In genomic region chr1:202488178-202488649, GRCh38 we compare ENCODE assay signal across 8 cellular contexts.
A peak's percentile ranks its signal among the peaks of the same experiment; 100 is the strongest.
DNase-seq lines count a peak whose midpoint lies in the region; ATAC-seq and TF ChIP-seq lines count a peak whose summit lies in the region.
"Not testable (repeated sequence)": the region's sequence is repeated elsewhere in the genome, so short reads cannot be mapped to it uniquely, and the experiment has no call there.

No MANE protein-coding gene starts in this region.

- peak; percentile 83 for ATAC-seq in GM18861 (IDR thresholded peaks at IDR 0.05; ENCODE audit: unreplicated experiment)
- ATAC-seq in GM21360 (IDR thresholded peaks at IDR 0.05; ENCODE audit: unreplicated experiment), result peak; percentile 60
- ATAC-seq in HG02840 (IDR thresholded peaks at IDR 0.05; ENCODE audit: low FRiP score, unreplicated experiment), result peak; percentile 67
- ATAC-seq in HG03432 (IDR thresholded peaks at IDR 0.05; ENCODE audit: unreplicated experiment), result peak; percentile 82
- peak; percentile 74 for ATAC-seq in activated CD8-positive, alpha-beta memory T cell treated with anti-CD3 and anti-CD28 coated beads, Interleukin-2, amount 10 ng/mL, durations not matched to agents 7 days and 5 days

- peaks cover 41% of the 10 kb centered on the region for H3K36me3 Mint-ChIP-seq in activated CD8-positive, alpha-beta memory T cell treated with anti-CD3 and anti-CD28 coated beads, Interleukin-2, amount 10 ng/mL, durations not matched to agents 7 days and 5 days

- CTCF ChIA-PET in activated CD8-positive, alpha-beta memory T cell treated with anti-CD3 and anti-CD28 coated beads, Interleukin-2, amount 10 ng/mL, durations not matched to agents 7 days and 5 days (lab: Charles Lee), result not testable (repeated sequence)

- peaks cover 0 to 97% (median 0%) of the 10 kb centered on the region in 11 experiments; a peak in 8 of 22 replicates for H4K20me1 ChIP-seq in BLaER1 treated with 17β-estradiol and CSF1 and Interleukin-3, amounts not matched to agents 10 nM and 100 nM

- H3K9me3 ChIP-seq in BLaER1 treated with 17β-estradiol and CSF1 and Interleukin-3, amounts not matched to agents 10 nM and 100 nM (replicated peaks in 1 of 11), result peaks cover 8 to 14% (median 10%) of the 10 kb centered on the region in 11 experiments; a peak in 21 of 22 replicates

- DNase-seq in NOMO-1 treated with DMSO at 0.1 percent for 48 hours (lab: John Stamatoyannopoulos, UW; ENCODE audit: unreplicated experiment), result peak; percentile 86
- DNase-seq in activated CD8-positive, alpha-beta memory T cell treated with anti-CD3 and anti-CD28 coated beads, Interleukin-2, amount 10 ng/mL, durations not matched to agents 7 days and 5 days, result not testable (repeated sequence)
- peak; percentile 43 for DNase-seq in fibroblast of the aortic adventitia (ENCODE audit: low read depth)

- peaks cover 0 to 97% (median 0%) of the 10 kb centered on the region in 11 experiments; a peak in 9 of 22 replicates for H3K27me3 ChIP-seq in BLaER1 treated with 17β-estradiol and CSF1 and Interleukin-3, amounts not matched to agents 10 nM and 100 nM

- H3K27me3 Mint-ChIP-seq in activated CD8-positive, alpha-beta memory T cell treated with anti-CD3 and anti-CD28 coated beads, Interleukin-2, amount 10 ng/mL, durations not matched to agents 7 days and 5 days, result peaks cover 17% of the 10 kb centered on the region

- not testable (repeated sequence) for H3K4me3 ChIP-seq in BLaER1 treated with 17β-estradiol and CSF1 and Interleukin-3, amounts not matched to agents 10 nM and 100 nM; fibroblast of the aortic adventitia (ENCODE audit: low read depth, low read length)

- H3K27ac ChIP-seq in BLaER1 treated with 17β-estradiol and CSF1 and Interleukin-3, amounts not matched to agents 10 nM and 100 nM, result peak overlapping the region in 4 of 11 experiments; percentile 6 to 57 (median 32); a peak in 4 of 22 replicates

- not testable (repeated sequence) for TF ChIP-seq CTCF in fibroblast of the aortic adventitia (IDR thresholded peaks at IDR 0.05; ENCODE audit: insufficient read depth, low read length)

- peak overlapping the region; percentile 7 for H3K4me3 Mint-ChIP-seq in activated CD8-positive, alpha-beta memory T cell treated with anti-CD3 and anti-CD28 coated beads, Interleukin-2, amount 10 ng/mL, durations not matched to agents 7 days and 5 days

- peaks cover 29 to 55% (median 44%) of the 10 kb centered on the region in 10 experiments for H3K4me1 ChIP-seq in BLaER1 treated with 17β-estradiol and CSF1 and Interleukin-3, amounts not matched to agents 10 nM and 100 nM

- H3K4me1 Mint-ChIP-seq in activated CD8-positive, alpha-beta memory T cell treated with anti-CD3 and anti-CD28 coated beads, Interleukin-2, amount 10 ng/mL, durations not matched to agents 7 days and 5 days, result peaks cover 37% of the 10 kb centered on the region

- peaks cover 0 to 26% (median 10%) of the 10 kb centered on the region in 11 experiments; a peak in 12 of 22 replicates for H3K36me3 ChIP-seq in BLaER1 treated with 17β-estradiol and CSF1 and Interleukin-3, amounts not matched to agents 10 nM and 100 nM

- H3K9me3 Mint-ChIP-seq in activated CD8-positive, alpha-beta memory T cell treated with anti-CD3 and anti-CD28 coated beads, Interleukin-2, amount 10 ng/mL, durations not matched to agents 7 days and 5 days (ENCODE audit: low read depth), result not testable (repeated sequence)

- peak overlapping the region; percentile 5 to 75 (median 70); a peak in 19 of 22 replicates for H3K4me2 ChIP-seq in BLaER1 treated with 17β-estradiol and CSF1 and Interleukin-3, amounts not matched to agents 10 nM and 100 nM

- peak overlapping the region; percentile 60 for H3K27ac Mint-ChIP-seq in activated CD8-positive, alpha-beta memory T cell treated with anti-CD3 and anti-CD28 coated beads, Interleukin-2, amount 10 ng/mL, durations not matched to agents 7 days and 5 days

- H3K9ac ChIP-seq in BLaER1 treated with 17β-estradiol and CSF1 and Interleukin-3, amounts not matched to agents 10 nM and 100 nM, result not testable (repeated sequence)
